In the genomic region with DNA sequence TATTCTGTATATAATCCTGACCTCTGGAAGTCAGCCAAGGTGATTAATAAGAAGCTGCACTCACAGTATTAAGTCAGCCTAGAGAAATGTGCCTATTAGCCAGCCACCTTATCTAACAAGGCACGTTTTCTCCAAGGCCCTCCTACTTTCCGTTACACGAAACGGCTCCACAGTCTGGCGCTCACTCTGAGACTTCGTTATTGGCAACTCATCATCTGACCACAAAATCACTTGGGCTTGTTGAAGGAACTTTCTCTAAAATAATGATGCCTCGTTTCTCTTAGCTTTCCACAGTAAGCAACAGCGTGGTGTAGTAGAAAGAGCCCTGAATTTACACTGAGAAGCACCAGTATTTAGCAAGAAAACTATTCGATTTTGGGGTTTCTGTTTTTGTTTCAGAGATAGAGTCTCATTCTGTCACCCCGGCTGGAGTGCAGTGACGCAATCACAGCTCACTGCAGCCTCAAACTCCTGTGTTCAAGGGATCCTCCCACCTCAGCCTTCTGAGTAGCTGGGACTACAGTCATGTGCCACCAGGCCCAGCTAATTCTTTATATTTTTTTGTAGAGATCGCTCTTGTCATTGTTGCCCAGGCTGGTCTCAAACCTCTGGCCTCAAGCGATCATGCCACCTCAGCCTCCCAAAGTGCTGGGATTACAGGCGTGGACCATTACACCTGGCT, we compare ENCODE assay signal across 1 cellular context.
A peak's percentile ranks its signal among the peaks of the same experiment; 100 is the strongest.
TF ChIP-seq lines count a peak whose summit lies in the region.

No MANE protein-coding gene starts in this region.

TF ChIP-seq in K562, 482 proteins besides CTCF, POLR2A, EP300 and RAD21 (continued from another document):
- TF ChIP-seq ETS1 (conservative IDR thresholded peaks at IDR 0.05; ENCODE audit: control insufficient read depth, low read depth, low read length), result no peak
- TF ChIP-seq MTA3 (IDR thresholded peaks at IDR 0.05; ENCODE audit: borderline replicate concordance), result no peak; the same call in none of the 2 replicates
- peak; percentile 45; the same call in 1 of the 2 replicates for TF ChIP-seq ZNF316 (IDR thresholded peaks at IDR 0.05)
- peak; percentile 59 for TF ChIP-seq ZFX (CRISPR knock-in tag; IDR thresholded peaks at IDR 0.05)
